8 cellular contexts compared by ENCODE assay signal in genomic region chr11:70270877-70271634, GRCh38. TPM values are rescaled to one million over a fixed set of nuclear protein-coding genes. Genes with fewer than 3 reads are reported as not detected.
DNase-seq lines count a peak whose midpoint lies in the region; ATAC-seq and TF ChIP-seq lines count a peak whose summit lies in the region.

No MANE protein-coding gene starts in this region.

- TF ChIP-seq CTCF in esophagus squamous epithelium (IDR thresholded peaks at IDR 0.05) (peak in 2 of 6 experiments; percentile 35), natural killer cell (IDR thresholded peaks at IDR 0.05) (no peak), testis (IDR thresholded peaks at IDR 0.05) (no peak)

- H3K27me3 Mint-ChIP-seq in natural killer cell (ENCODE audit: low read depth in 2 of 2) = peaks cover 0 to 1% of the 10 kb centered on the region in 2 donors

- H3K9me3 ChIP-seq in esophagus squamous epithelium (no peaks in the 10 kb centered on the region), testis (no peaks in the 10 kb centered on the region)

- peaks cover 0 to 9% (median 0%) of the 10 kb centered on the region in 4 donors for H3K27me3 ChIP-seq in esophagus squamous epithelium
- H3K27me3 ChIP-seq in testis = no peaks in the 10 kb centered on the region

- H3K4me1 Mint-ChIP-seq in natural killer cell = peaks cover 36 to 37% of the 10 kb centered on the region in 2 donors

- TF ChIP-seq POLR2A in esophagus squamous epithelium (IDR thresholded peaks at IDR 0.05) = no peak
- TF ChIP-seq POLR2A in testis (IDR thresholded peaks at IDR 0.05) = no peak

- H3K27ac Mint-ChIP-seq in natural killer cell = peak overlapping the region; percentile 81 to 85

- 0 to 1% methylated on average over 19 of the region's 75 CpGs for WGBS in esophagus squamous epithelium, 2 donors
- WGBS in testis, 2 donors = 0 to 2% methylated on average over 26 to 36 of the region's 75 CpGs

- H3K36me3 ChIP-seq in esophagus squamous epithelium (peaks cover 0 to 41% (median 0%) of the 10 kb centered on the region in 3 donors), testis (ENCODE audit: low read depth, missing control alignments) (no peaks in the 10 kb centered on the region)

- intact Hi-C loops in esophagus squamous epithelium (cut with DNase I) = no loop called here
- intact Hi-C loops in natural killer cell (cut with micrococcal nuclease) = loop anchor here (1.0 kb wide), 1 partner anchor 68 kb away; the partner anchor contains the start of gene FADD
- intact Hi-C loops in testis (cut with DNase I; ENCODE audit: low total_unique reads) = no loop called here

- DNase-seq in DMS 273 (lab: John Stamatoyannopoulos, UW; ENCODE audit: unreplicated experiment) (peak; percentile 51), DMS 273 treated with DMSO at 0.1 percent for 48 hours (lab: John Stamatoyannopoulos, UW) (no peak), NCI-H226 (peak; percentile 37), activated T-cell treated with anti-CD3 and anti-CD28 coated beads for 4 hours (peak; percentile 16), esophagus squamous epithelium (lab: John Stamatoyannopoulos, UW) (no peak), natural killer cell (peak; percentile 57), testis (peak; percentile 25)

- H3K4me1 ChIP-seq in esophagus squamous epithelium (peaks cover 4 to 50% (median 16%) of the 10 kb centered on the region in 3 donors), testis (peaks cover 11% of the 10 kb centered on the region)

- no peaks in the 10 kb centered on the region for H3K9me3 Mint-ChIP-seq in natural killer cell

- no peaks in the 10 kb centered on the region for H3K36me3 Mint-ChIP-seq in natural killer cell

- H3K27ac ChIP-seq in esophagus squamous epithelium (peak overlapping the region; percentile 81 to 95 (median 94)), testis (peak overlapping the region in 1 of 2 donors; percentile 84)

- H3K4me3 ChIP-seq in esophagus squamous epithelium = peak overlapping the region; percentile 71 to 98 (median 91)
- peak overlapping the region; percentile 72 to 95 for H3K4me3 ChIP-seq in testis

- H3K4me3 Mint-ChIP-seq in natural killer cell = peak overlapping the region; percentile 95

- ATAC-seq in HG02759 (IDR thresholded peaks at IDR 0.05; ENCODE audit: unreplicated experiment) (peak; percentile 40), natural killer cell (peak; percentile 65 to 76 (median 67))

RNA-seq across cellular contexts. Expression of gene PPFIA1, which starts 0.6 kb away (rescaled TPM):
- total RNA-seq in esophagus squamous epithelium = 10 to 100 TPM; 21.0 to 34.7 (median 29.8) TPM
- total RNA-seq in natural killer cell = 10 to 100 TPM; 42.1 to 75.4 (median 51.7) TPM
- 100 to 1,000 TPM; 125 to 144 TPM for total RNA-seq in testis
- polyA plus RNA-seq in testis (ENCODE audit: insufficient read depth, low read depth, low replicate concordance) = 110 TPM

Comparison
In these comparisons a context has a peak if more than half of its experiments do, and no peak if none do; other contexts are left out.
1. DNase-seq: peak in DMS 273 (single experiment), NCI-H226 (single experiment), activated T-cell treated with anti-CD3 and anti-CD28 coated beads for 4 hours (single experiment), natural killer cell (single experiment) and testis (single experiment); none in DMS 273 treated with DMSO at 0.1 percent for 48 hours (single experiment) and esophagus squamous epithelium (single experiment).